In genomic region chr22:28299329-28299728, GRCh38 we compare ENCODE assay signal across 11 cellular contexts.
"Had no signal": no experiment of that assay in that cellular context is flagged by ENCODE, and none has a peak within 500 bp of the region (broad histone marks: within the 10 kb centered on the region; RNA-seq: fewer than 3 reads in every experiment).

No MANE protein-coding gene starts in this region.

- H3K9me3 ChIP-seq: esophagus muscularis mucosa, psoas muscle, upper lobe of left lung had no signal

- ATAC-seq: left lobe of liver had no signal

- H3K4me3 ChIP-seq: esophagus muscularis mucosa, psoas muscle, upper lobe of left lung had no signal

- FAIRE-seq: bronchial epithelial cell, TTC549 had no signal

- DNase-seq: activated B cell treated with CpG ODN at 0.5 μM for 24 hours; activated effector memory CD4-positive, alpha-beta T cell treated with Interleukin-2 at 50 U/mL for 16 hours; activated T-cell treated with anti-CD3 and anti-CD28 coated beads, Interleukin-2, amount 50 U/mL, for 1 hour; psoas muscle; stimulated activated naive CD4-positive, alpha-beta T cell treated with Interleukin-2 at 50 U/mL for 16 hours; T-helper 2 cell; upper lobe of left lung had no signal

- H3K36me3 ChIP-seq: esophagus muscularis mucosa, upper lobe of left lung had no signal

- H3K27ac ChIP-seq: psoas muscle, upper lobe of left lung had no signal
